Comparison of ENCODE assay signal across 2 cellular contexts in the genomic region with DNA sequence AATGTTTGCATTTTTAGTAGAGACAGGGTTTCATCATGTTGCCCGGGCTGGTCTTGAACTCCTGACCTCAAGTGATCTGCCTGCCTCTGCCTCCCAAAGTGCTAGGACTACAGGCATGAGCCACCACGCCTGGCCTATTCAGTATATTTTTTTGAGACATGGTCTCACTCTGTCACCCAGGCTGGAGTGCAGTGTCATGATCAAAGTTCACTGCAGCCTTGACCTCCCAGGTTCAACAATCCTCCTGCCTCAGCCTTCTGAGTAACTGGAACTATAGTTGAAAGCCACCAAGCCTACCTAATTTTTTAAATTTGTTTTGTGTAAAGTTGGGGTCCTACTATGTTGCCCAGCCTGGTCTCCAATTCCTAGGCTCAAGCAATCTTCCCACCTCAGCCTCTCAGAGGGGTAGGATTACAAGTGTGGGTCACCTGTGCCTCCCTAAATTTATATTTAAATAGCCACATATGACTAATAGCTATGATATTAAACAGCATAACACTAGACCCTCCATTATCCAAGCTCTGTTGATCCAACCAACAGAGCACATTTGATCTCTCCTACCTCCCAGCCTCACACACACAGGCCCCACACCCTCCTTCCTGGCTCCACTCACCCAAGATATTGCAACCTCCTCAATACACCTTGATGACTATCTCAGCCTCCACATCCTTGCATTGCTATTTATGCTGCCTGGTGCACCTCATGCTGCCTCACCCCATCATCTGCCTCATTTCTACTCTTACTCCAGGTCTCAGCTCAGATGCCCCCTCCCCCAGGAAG.
TF ChIP-seq lines count a peak whose summit lies in the region.

No MANE protein-coding gene starts in this region.

TF ChIP-seq in A549, 52 proteins besides CTCF, POLR2A, EP300 and RAD21:
- no peak for TF ChIP-seq TFCP2L1 (CRISPR knock-in tag; IDR thresholded peaks at IDR 0.05)
- no peak for TF ChIP-seq JUNB (IDR thresholded peaks at IDR 0.05)
- no peak for TF ChIP-seq RCOR1 (IDR thresholded peaks at IDR 0.05; ENCODE audit: low read depth, low read length)
- TF ChIP-seq CHD2 (IDR thresholded peaks at IDR 0.05; ENCODE audit: low read length, partially characterized antibody), result no peak
- no peak for TF ChIP-seq MYC (IDR thresholded peaks at IDR 0.05; ENCODE audit: borderline replicate concordance, low read length)

TF ChIP-seq in liver, 16 proteins besides CTCF, POLR2A, EP300 and RAD21:
- TF ChIP-seq HNF4A (conservative IDR thresholded peaks at IDR 0.05) (peak; percentile 25 to 56), RXRA (IDR thresholded peaks at IDR 0.05) (peak in 1 of 2 donors; percentile 25), EGR1 (IDR thresholded peaks at IDR 0.05; ENCODE audit: low read depth in 2 of 2) (no peak)
TF ChIP-seq in liver: peak in this region for 2.
